ENCODE assay signal across 24 cellular contexts in genomic region chr2:218577482-218578220, GRCh38. TPM values are rescaled to one million over a fixed set of nuclear protein-coding genes. Genes with fewer than 3 reads are reported as not detected.
DNase-seq lines count a peak whose midpoint lies in the region; ATAC-seq and TF ChIP-seq lines count a peak whose summit lies in the region.
"Had no signal": no experiment of that assay in that cellular context is flagged by ENCODE, and none has a peak within 500 bp of the region (broad histone marks: within the 10 kb centered on the region; RNA-seq: fewer than 3 reads in every experiment).

No MANE protein-coding gene starts in this region.

- no TSS peak for BruUV-seq in IMR-90 (replicated peaks; lab: Mats Ljungman, UMichigan)

- no peak overlapping the region for H3K56ac ChIP-seq in IMR-90 (ENCODE audit: extremely low read depth, insufficient read depth, low read length)

- no peak overlapping the region; the same call in 1 of the 2 replicates for H4K91ac ChIP-seq in IMR-90 (ENCODE audit: insufficient read depth, low read depth, low read length)

- H3K4ac ChIP-seq in IMR-90 (ENCODE audit: low read depth, low read length) = no peak overlapping the region

- POLR2A ChIA-PET in IMR-90 (lab: Charles Lee; ENCODE audit: unreplicated experiment) = no interaction called here

- no peak overlapping the region for H3K18ac ChIP-seq in IMR-90 (ENCODE audit: low read depth, low read length)

- ATAC-seq in IMR-90 (ENCODE audit: low read depth) (no peak), psoas muscle (peak; percentile 60 to 82 (median 65))
- ATAC-seq: activated CD8-positive, alpha-beta T cell treated with anti-CD3 and anti-CD28 coated beads for 36 hours; activated T-cell treated with anti-CD3 and anti-CD28 coated beads, Interleukin-2, amount 50 U/mL, for 4 hours; PC-3 had no signal

- no peak overlapping the region for H3K4me2 ChIP-seq in IMR-90 (ENCODE audit: low read depth, low read length)

- TF ChIP-seq CTCF in IMR-90 (conservative IDR thresholded peaks at IDR 0.05; ENCODE audit: low read depth, low read length) = no peak
- no peak for TF ChIP-seq CTCF in glutamatergic neuron (IDR thresholded peaks at IDR 0.05; ENCODE audit: partially characterized antibody, unreplicated experiment)
- no peak for TF ChIP-seq CTCF in psoas muscle (IDR thresholded peaks at IDR 0.05)

- H3K79me1 ChIP-seq in IMR-90 (ENCODE audit: low read depth in 1 of 2, low read length in 2 of 2) = peaks cover 18 to 57% of the 10 kb centered on the region in 2 experiments

- H3K14ac ChIP-seq in IMR-90 (replicated peaks; ENCODE audit: low read depth, low read length) = no peak overlapping the region

- H4K5ac ChIP-seq in IMR-90 (ENCODE audit: low read depth, low read length) = no peak overlapping the region

- no peaks in the 10 kb centered on the region for H3K27me3 Mint-ChIP-seq in glutamatergic neuron (ENCODE audit: unreplicated experiment)
- H3K27me3 Mint-ChIP-seq: activated CD8-positive, alpha-beta T cell treated with anti-CD3 and anti-CD28 coated beads for 36 hours; activated naive CD4-positive, alpha-beta T cell treated with anti-CD3 and anti-CD28 coated beads, Interleukin-2, amount 10 ng/mL, durations not matched to agents 7 days and 5 days; naive B cell; stimulated activated naive CD8-positive, alpha-beta T cell treated with anti-CD3 and anti-CD28 coated beads, Interleukin-15, Interleukin-2, amounts not matched to agents 100 ng/mL and 50 ng/mL, for 24 hours had no signal

- no peak overlapping the region for H2AK9ac ChIP-seq in IMR-90 (replicated peaks; ENCODE audit: low read depth, low read length, poor library complexity)

- H3K4me1 ChIP-seq in IMR-90 (ENCODE audit: control insufficient read depth, insufficient read depth, low read length) = peaks cover 2% of the 10 kb centered on the region; the same call in 1 of the 2 replicates
- H3K4me1 ChIP-seq in psoas muscle = peaks cover 50% of the 10 kb centered on the region
- H3K4me1 ChIP-seq: SJCRH30 had no signal

- H3K36me3 Mint-ChIP-seq in glutamatergic neuron (ENCODE audit: unreplicated experiment) = no peaks in the 10 kb centered on the region

- intact Hi-C loops in IMR-90 (cut with micrococcal nuclease) = no loop called here
- intact Hi-C loops in psoas muscle (cut with DNase I) = loop anchor here in 1 of 2 donors (1.0 to 5.0 kb wide), 3 partner anchors 9 to 80 kb away; partner anchors contain the start of genes BCS1L and ZNF142

- WGBS in IMR-90 (ENCODE audit: extremely low coverage in 2 of 2, insufficient read length in 1 of 2), 2 experiments = 86% methylated on average over 2 of the region's 3 CpGs; no CpG with 5 or more reads in 1 of the 2 experiments
- WGBS in psoas muscle, 3 donors = 33 to 45% (median 36%) methylated on average over 3 of the region's 3 CpGs

- H3K27ac Mint-ChIP-seq in glutamatergic neuron (ENCODE audit: unreplicated experiment) = peak overlapping the region; percentile 33
- H3K27ac Mint-ChIP-seq: activated CD8-positive, alpha-beta T cell treated with anti-CD3 and anti-CD28 coated beads for 36 hours; activated naive CD4-positive, alpha-beta T cell treated with anti-CD3 and anti-CD28 coated beads, Interleukin-2, amount 10 ng/mL, durations not matched to agents 7 days and 5 days; stimulated activated naive CD8-positive, alpha-beta T cell treated with anti-CD3 and anti-CD28 coated beads, Interleukin-15, Interleukin-2, amounts not matched to agents 100 ng/mL and 50 ng/mL, for 24 hours had no signal

- H3K36me3 ChIP-seq in IMR-90 (ENCODE audit: control insufficient read depth, insufficient read depth, low read length) (peaks cover 7% of the 10 kb centered on the region), psoas muscle (ENCODE audit: insufficient read depth in 1 of 2, low read depth in 1 of 2) (peaks cover 0 to 44% of the 10 kb centered on the region in 2 donors)
- H3K36me3 ChIP-seq: ovary had no signal

- no peak overlapping the region for H3K9ac ChIP-seq in IMR-90 (ENCODE audit: low read depth, low read length)

- peaks cover 13% of the 10 kb centered on the region for H4K20me1 ChIP-seq in IMR-90 (ENCODE audit: insufficient read depth, low read length)

- in situ Hi-C loops in IMR-90 (cut with MboI; ENCODE audit: low sequenced_read_pairs) = no loop called here

- DNase-seq in NCI-H82 (lab: John Stamatoyannopoulos, UW) (peak; percentile 79), NCI-H82 treated with DMSO at 0.1 percent for 48 hours (lab: John Stamatoyannopoulos, UW; ENCODE audit: unreplicated experiment) (no peak), IMR-90 (no peak), glutamatergic neuron (no peak), psoas muscle (no peak), NCI-H446 (lab: John Stamatoyannopoulos, UW) (no peak), anterior cingulate cortex (lab: John Stamatoyannopoulos, UW) (no peak), HCEC 1CT (no peak)
- DNase-seq: activated CD8-positive, alpha-beta T cell treated with anti-CD3 and anti-CD28 coated beads for 36 hours; activated naive CD4-positive, alpha-beta T cell treated with anti-CD3 and anti-CD28 coated beads, Interleukin-2, amount 10 ng/mL, durations not matched to agents 7 days and 5 days; activated T-cell treated with anti-CD3 and anti-CD28 coated beads, Interleukin-2, amount 50 U/mL, for 4 hours; DMS153; GOT3; islet precursor cell; naive B cell; NCI-H1436; NCI-H2171; ovary; PC-3; SJCRH30; T-helper 2 cell; upper lobe of left lung had no signal

- H3K4me3 Mint-ChIP-seq in glutamatergic neuron (ENCODE audit: unreplicated experiment) = no peak overlapping the region
- H3K4me3 Mint-ChIP-seq: activated CD8-positive, alpha-beta T cell treated with anti-CD3 and anti-CD28 coated beads for 36 hours; activated naive CD4-positive, alpha-beta T cell treated with anti-CD3 and anti-CD28 coated beads, Interleukin-2, amount 10 ng/mL, durations not matched to agents 7 days and 5 days; activated T-cell treated with anti-CD3 and anti-CD28 coated beads, Interleukin-2, amount 50 U/mL, for 4 hours; naive B cell; stimulated activated naive CD8-positive, alpha-beta T cell treated with anti-CD3 and anti-CD28 coated beads, Interleukin-15, Interleukin-2, amounts not matched to agents 100 ng/mL and 50 ng/mL, for 24 hours had no signal

- H3K27me3 ChIP-seq in IMR-90 (ENCODE audit: control insufficient read depth, insufficient read depth, low read length) (no peaks in the 10 kb centered on the region), psoas muscle (ENCODE audit: insufficient read depth in 3 of 3, low read length in 2 of 3) (no peaks in the 10 kb centered on the region)
- H3K27me3 ChIP-seq: ovary, SJCRH30, upper lobe of left lung had no signal

- no peak overlapping the region for H4K8ac ChIP-seq in IMR-90 (ENCODE audit: low read depth in 2 of 2, low read length in 2 of 2)

- H3K9me3 ChIP-seq in IMR-90 (ENCODE audit: control insufficient read depth, insufficient read depth, low read length) (no peaks in the 10 kb centered on the region), psoas muscle (no peaks in the 10 kb centered on the region)
- H3K9me3 ChIP-seq: ovary, SJCRH30, upper lobe of left lung had no signal

- H2AFZ ChIP-seq in IMR-90 (replicated peaks; ENCODE audit: low read length, poor library complexity) = no peak overlapping the region

- no peak overlapping the region for H2BK15ac ChIP-seq in IMR-90 (ENCODE audit: low read depth, low read length)

- TF ChIP-seq RAD21 in IMR-90 (IDR thresholded peaks at IDR 0.05; ENCODE audit: low read length) = no peak

- 0 out of 2 replicates have a peak overlapping the region, but pooled peaks have one; percentile 20 for H2AK5ac ChIP-seq in IMR-90 (ENCODE audit: low read depth, low read length)

- H3K27ac ChIP-seq in IMR-90 (ENCODE audit: insufficient read depth, low read length) = no peak overlapping the region
- peak overlapping the region; percentile 89 for H3K27ac ChIP-seq in psoas muscle
- H3K27ac ChIP-seq: coronary artery, ovary, SJCRH30, upper lobe of left lung had no signal

- TF ChIP-seq POLR2A in IMR-90 (IDR thresholded peaks at IDR 0.05; ENCODE audit: low read depth, low read length) = no peak

- CTCF ChIA-PET in IMR-90 (lab: Yijun Ruan, JAX) = interaction anchor here (1.0 kb wide), 1 partner anchor 15 kb away, joined by 3 read pairs; no protein-coding TSS in a partner anchor

- no peak overlapping the region for H2BK120ac ChIP-seq in IMR-90 (ENCODE audit: low read depth, low read length)

- H3K9me1 ChIP-seq in IMR-90 (ENCODE audit: insufficient read depth, low read length) = peaks cover 8% of the 10 kb centered on the region

- H3K23ac ChIP-seq in IMR-90 (ENCODE audit: low read depth, low read length) = peak overlapping the region; percentile 66; the same call in 1 of the 2 replicates

- no peaks in the 10 kb centered on the region for H3K9me3 Mint-ChIP-seq in glutamatergic neuron (ENCODE audit: unreplicated experiment)
- H3K9me3 Mint-ChIP-seq: activated CD8-positive, alpha-beta T cell treated with anti-CD3 and anti-CD28 coated beads for 36 hours; activated naive CD4-positive, alpha-beta T cell treated with anti-CD3 and anti-CD28 coated beads, Interleukin-2, amount 10 ng/mL, durations not matched to agents 7 days and 5 days; activated T-cell treated with anti-CD3 and anti-CD28 coated beads, Interleukin-2, amount 50 U/mL, for 4 hours; naive B cell; stimulated activated naive CD8-positive, alpha-beta T cell treated with anti-CD3 and anti-CD28 coated beads, Interleukin-15, Interleukin-2, amounts not matched to agents 100 ng/mL and 50 ng/mL, for 24 hours had no signal

- peaks cover 2% of the 10 kb centered on the region for H3K4me1 Mint-ChIP-seq in glutamatergic neuron (ENCODE audit: low read depth, unreplicated experiment)

- H2BK5ac ChIP-seq in IMR-90 (ENCODE audit: low read depth, low read length, poor library complexity, severe bottlenecking) = no peak overlapping the region

- no peak overlapping the region for H3K4me3 ChIP-seq in IMR-90 (ENCODE audit: insufficient read depth, low read depth, low read length)
- no peak overlapping the region for H3K4me3 ChIP-seq in psoas muscle
- H3K4me3 ChIP-seq: coronary artery, ovary, SJCRH30, upper lobe of left lung had no signal

- H2BK20ac ChIP-seq in IMR-90 (ENCODE audit: low read depth, low read length) = no peak overlapping the region

- dilution Hi-C loops in IMR-90 (cut with HindIII; ENCODE audit: low sequenced_read_pairs, unreplicated experiment) = no loop called here

RNA-seq across cellular contexts. Expression of gene CNOT9, which starts 9.0 kb away (rescaled TPM):
- total RNA-seq in IMR-90 (2012; rRNA removed) (70.5 and 71.0 TPM in 2 replicates), glutamatergic neuron (ENCODE audit: unreplicated experiment) (58.1 TPM), psoas muscle (10 to 100 TPM; 15.9 to 22.9 (median 17.2) TPM)
- polyA plus RNA-seq in IMR-90 (2012; rRNA removed) (33.1 and 35.2 TPM in 2 replicates), psoas muscle (10 to 100 TPM; 12.3 to 20.6 (median 20.1) TPM)
- polyA plus RNA-seq in IMR-90 (2012; cell fraction: cytosol; rRNA removed) = 18.7 and 26.1 TPM in 2 replicates
- 32.9 and 63.7 TPM in 2 replicates for polyA plus RNA-seq in IMR-90 (2012; cell fraction: nucleus; rRNA removed; ENCODE audit: low replicate concordance)

RNA-seq across cellular contexts. Expression of gene USP37, which starts 9.5 kb away (rescaled TPM):
- 6.5 and 7.5 TPM in 2 replicates for total RNA-seq in IMR-90 (2012; rRNA removed)
- polyA plus RNA-seq in IMR-90 (2012; rRNA removed) = 1.2 and 1.6 TPM in 2 replicates
- polyA plus RNA-seq in IMR-90 (2012; cell fraction: cytosol; rRNA removed) = 0.25 and 0.26 TPM in 2 replicates
- 0.30 and 3.2 TPM in 2 replicates for polyA plus RNA-seq in IMR-90 (2012; cell fraction: nucleus; rRNA removed; ENCODE audit: low replicate concordance)
- 12.7 TPM for total RNA-seq in glutamatergic neuron (ENCODE audit: unreplicated experiment)
- 10 to 100 TPM in 1 of 4 donors, 1 to 10 TPM in 3; 5.9 to 10.0 (median 7.2) TPM for total RNA-seq in psoas muscle
- 1 to 10 TPM; 2.1 to 6.3 (median 3.4) TPM for polyA plus RNA-seq in psoas muscle

RNA-seq across cellular contexts. Expression of gene PLCD4, which starts 30.0 kb away (rescaled TPM):
- 1.4 and 2.0 TPM in 2 replicates for total RNA-seq in IMR-90 (2012; rRNA removed)
- polyA plus RNA-seq in IMR-90 (2012; rRNA removed) = 1.5 and 1.9 TPM in 2 replicates
- 1.2 and 1.3 TPM in 2 replicates for polyA plus RNA-seq in IMR-90 (2012; cell fraction: cytosol; rRNA removed)
- polyA plus RNA-seq in IMR-90 (2012; cell fraction: nucleus; rRNA removed; ENCODE audit: low replicate concordance) = 7.4 and 15.7 TPM in 2 replicates
- total RNA-seq in glutamatergic neuron (ENCODE audit: unreplicated experiment) = 1.9 TPM
- 10 to 100 TPM; 20.3 to 85.2 (median 43.0) TPM for total RNA-seq in psoas muscle
- 10 to 100 TPM in 2 of 3 donors, 1 to 10 TPM in 1; 1.4 to 39.7 (median 15.9) TPM for polyA plus RNA-seq in psoas muscle
